1 cellular context compared by ENCODE assay signal in the genomic region with DNA sequence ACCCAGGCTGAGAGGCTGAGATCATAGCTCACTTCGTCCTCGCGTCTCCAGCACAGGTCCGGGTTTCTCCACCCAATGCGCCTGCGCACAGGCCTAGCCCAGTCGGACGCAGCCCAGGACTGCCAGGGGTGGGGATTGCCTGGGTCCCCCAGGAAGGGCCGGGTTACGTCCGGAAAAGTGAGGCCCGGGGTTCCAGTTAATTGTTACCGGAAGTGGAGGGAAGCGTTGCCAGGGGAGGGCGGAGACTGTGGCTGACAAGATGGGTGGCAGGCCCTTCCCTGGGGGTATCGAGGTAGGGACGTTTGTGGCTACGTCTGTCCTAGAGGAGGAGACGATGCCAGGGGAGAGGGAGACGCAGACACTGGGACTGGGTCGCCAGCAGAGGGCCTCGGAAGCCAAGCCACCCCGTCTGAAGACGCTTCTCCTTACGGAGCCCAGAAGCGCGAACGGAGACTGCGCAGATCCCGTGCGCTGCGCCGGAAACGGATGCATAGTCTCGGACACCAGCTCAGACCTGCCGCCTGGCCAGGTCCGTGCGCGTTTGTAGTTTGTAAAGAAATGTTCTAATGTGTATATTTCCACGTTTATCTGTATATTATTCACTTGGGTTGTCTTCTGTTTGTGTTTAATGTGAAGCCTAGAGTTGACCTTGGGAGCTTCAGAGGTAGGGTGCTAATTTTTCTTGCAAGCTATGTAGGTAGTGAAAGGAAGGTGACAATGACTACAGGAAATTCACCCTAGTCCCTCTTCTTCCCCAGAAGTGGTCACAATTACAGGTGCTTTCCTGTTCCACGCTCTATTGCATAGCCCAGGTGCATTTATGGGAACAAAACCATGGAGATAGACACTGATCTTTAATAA.
A peak's percentile ranks its signal among the peaks of the same experiment; 100 is the strongest.
TF ChIP-seq lines count a peak whose summit lies in the region.

No MANE protein-coding gene starts in this region.

TF ChIP-seq in GM12878, 131 proteins besides CTCF, POLR2A, EP300 and RAD21 (continued from another document):
- TF ChIP-seq, protein P1, sequence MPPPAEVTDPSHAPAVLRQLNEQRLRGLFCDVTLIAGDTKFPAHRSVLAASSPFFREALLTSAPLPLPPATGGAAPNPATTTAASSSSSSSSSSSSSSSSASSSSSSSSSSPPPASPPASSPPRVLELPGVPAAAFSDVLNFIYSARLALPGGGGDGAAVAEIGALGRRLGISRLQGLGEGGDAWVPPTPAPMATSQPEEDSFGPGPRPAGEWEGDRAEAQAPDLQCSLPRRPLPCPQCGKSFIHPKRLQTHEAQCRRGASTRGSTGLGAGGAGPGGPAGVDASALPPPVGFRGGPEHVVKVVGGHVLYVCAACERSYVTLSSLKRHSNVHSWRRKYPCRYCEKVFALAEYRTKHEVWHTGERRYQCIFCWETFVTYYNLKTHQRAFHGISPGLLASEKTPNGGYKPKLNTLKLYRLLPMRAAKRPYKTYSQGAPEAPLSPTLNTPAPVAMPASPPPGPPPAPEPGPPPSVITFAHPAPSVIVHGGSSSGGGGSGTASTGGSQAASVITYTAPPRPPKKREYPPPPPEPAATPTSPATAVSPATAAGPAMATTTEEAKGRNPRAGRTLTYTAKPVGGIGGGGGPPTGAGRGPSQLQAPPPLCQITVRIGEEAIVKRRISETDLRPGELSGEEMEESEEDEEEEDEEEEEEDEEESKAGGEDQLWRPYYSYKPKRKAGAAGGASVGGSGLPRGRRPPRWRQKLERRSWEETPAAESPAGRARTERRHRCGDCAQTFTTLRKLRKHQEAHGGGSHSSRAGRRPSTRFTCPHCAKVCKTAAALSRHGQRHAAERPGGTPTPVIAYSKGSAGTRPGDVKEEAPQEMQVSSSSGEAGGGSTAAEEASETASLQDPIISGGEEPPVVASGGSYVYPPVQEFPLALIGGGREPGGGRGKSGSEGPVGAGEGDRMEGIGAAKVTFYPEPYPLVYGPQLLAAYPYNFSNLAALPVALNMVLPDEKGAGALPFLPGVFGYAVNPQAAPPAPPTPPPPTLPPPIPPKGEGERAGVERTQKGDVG (CRISPR knock-in tag; IDR thresholded peaks at IDR 0.05), result no peak
- TF ChIP-seq NBN (IDR thresholded peaks at IDR 0.05) (peak; percentile 94), ZZZ3 (IDR thresholded peaks at IDR 0.05; ENCODE audit: control insufficient read depth, insufficient read length, low read depth) (no peak), RCOR1 (conservative IDR thresholded peaks at IDR 0.05; ENCODE audit: low read depth, low read length) (no peak), ZNF384 (IDR thresholded peaks at IDR 0.05; ENCODE audit: borderline replicate concordance, low read depth, low read length) (no peak; the same call in 1 of the 2 replicates), ESRRA (IDR thresholded peaks at IDR 0.05; ENCODE audit: low read length) (peak; percentile 32; the same call in 1 of the 2 replicates), SREBF2 (IDR thresholded peaks at IDR 0.05; ENCODE audit: low read length) (no peak; the same call in 1 of the 2 replicates), HDGF (IDR thresholded peaks at IDR 0.05) (peak; percentile 97), EED (IDR thresholded peaks at IDR 0.05; ENCODE audit: low read depth) (peak; percentile 92), RELB (IDR thresholded peaks at IDR 0.05; ENCODE audit: low read depth) (peak; percentile 91), IKZF2 (IDR thresholded peaks at IDR 0.05) (peak; percentile 91 to 94), ZBTB40 (IDR thresholded peaks at IDR 0.05; ENCODE audit: borderline replicate concordance) (peak; percentile 91), MTA3 (IDR thresholded peaks at IDR 0.05; ENCODE audit: borderline replicate concordance, low read length) (peak; percentile 81; the same call in 1 of the 2 replicates), HDAC6 (IDR thresholded peaks at IDR 0.05; ENCODE audit: unreplicated experiment) (no peak), TCF3 (IDR thresholded peaks at IDR 0.05; ENCODE audit: borderline replicate concordance, insufficient read depth, low read depth, low read length) (0 out of 2 replicates have a peak, but pooled peaks have one; percentile 24), TBL1XR1 (IDR thresholded peaks at IDR 0.05; ENCODE audit: low read depth, low read length) (peak; percentile 21; the same call in 1 of the 2 replicates), CHD2 (IDR thresholded peaks at IDR 0.05; ENCODE audit: borderline replicate concordance, low read depth, low read length) (peak; percentile 65; the same call in 1 of the 2 replicates), NR2F1 (conservative IDR thresholded peaks at IDR 0.05) (0 out of 2 replicates have a peak, but pooled peaks have one; percentile 13)
- TF ChIP-seq, protein P2, sequence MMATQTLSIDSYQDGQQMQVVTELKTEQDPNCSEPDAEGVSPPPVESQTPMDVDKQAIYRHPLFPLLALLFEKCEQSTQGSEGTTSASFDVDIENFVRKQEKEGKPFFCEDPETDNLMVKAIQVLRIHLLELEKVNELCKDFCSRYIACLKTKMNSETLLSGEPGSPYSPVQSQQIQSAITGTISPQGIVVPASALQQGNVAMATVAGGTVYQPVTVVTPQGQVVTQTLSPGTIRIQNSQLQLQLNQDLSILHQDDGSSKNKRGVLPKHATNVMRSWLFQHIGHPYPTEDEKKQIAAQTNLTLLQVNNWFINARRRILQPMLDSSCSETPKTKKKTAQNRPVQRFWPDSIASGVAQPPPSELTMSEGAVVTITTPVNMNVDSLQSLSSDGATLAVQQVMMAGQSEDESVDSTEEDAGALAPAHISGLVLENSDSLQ (IDR thresholded peaks at IDR 0.05), result peak; percentile 81
- TF ChIP-seq, protein P3, sequence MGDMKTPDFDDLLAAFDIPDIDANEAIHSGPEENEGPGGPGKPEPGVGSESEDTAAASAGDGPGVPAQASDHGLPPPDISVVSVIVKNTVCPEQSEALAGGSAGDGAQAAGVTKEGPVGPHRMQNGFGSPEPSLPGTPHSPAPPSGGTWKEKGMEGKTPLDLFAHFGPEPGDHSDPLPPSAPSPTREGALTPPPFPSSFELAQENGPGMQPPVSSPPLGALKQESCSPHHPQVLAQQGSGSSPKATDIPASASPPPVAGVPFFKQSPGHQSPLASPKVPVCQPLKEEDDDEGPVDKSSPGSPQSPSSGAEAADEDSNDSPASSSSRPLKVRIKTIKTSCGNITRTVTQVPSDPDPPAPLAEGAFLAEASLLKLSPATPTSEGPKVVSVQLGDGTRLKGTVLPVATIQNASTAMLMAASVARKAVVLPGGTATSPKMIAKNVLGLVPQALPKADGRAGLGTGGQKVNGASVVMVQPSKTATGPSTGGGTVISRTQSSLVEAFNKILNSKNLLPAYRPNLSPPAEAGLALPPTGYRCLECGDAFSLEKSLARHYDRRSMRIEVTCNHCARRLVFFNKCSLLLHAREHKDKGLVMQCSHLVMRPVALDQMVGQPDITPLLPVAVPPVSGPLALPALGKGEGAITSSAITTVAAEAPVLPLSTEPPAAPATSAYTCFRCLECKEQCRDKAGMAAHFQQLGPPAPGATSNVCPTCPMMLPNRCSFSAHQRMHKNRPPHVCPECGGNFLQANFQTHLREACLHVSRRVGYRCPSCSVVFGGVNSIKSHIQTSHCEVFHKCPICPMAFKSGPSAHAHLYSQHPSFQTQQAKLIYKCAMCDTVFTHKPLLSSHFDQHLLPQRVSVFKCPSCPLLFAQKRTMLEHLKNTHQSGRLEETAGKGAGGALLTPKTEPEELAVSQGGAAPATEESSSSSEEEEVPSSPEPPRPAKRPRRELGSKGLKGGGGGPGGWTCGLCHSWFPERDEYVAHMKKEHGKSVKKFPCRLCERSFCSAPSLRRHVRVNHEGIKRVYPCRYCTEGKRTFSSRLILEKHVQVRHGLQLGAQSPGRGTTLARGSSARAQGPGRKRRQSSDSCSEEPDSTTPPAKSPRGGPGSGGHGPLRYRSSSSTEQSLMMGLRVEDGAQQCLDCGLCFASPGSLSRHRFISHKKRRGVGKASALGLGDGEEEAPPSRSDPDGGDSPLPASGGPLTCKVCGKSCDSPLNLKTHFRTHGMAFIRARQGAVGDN (IDR thresholded peaks at IDR 0.05), result peak; percentile 92
